1 cellular context compared by ENCODE assay signal in genomic region chr18:59358611-59359575, GRCh38.
A peak's percentile ranks its signal among the peaks of the same experiment; 100 is the strongest.
TF ChIP-seq lines count a peak whose summit lies in the region.

TSS of gene LMAN1 (minus strand) at chr18:59359265. CDS start at chr18:59359244, 21 bp downstream.

TF ChIP-seq in HepG2, 621 proteins besides CTCF, POLR2A, EP300 and RAD21 (continued from another document and continues in another):
- TF ChIP-seq ZNF574 (CRISPR knock-in tag; IDR thresholded peaks at IDR 0.05) (peak; percentile 82), TAF1 (CRISPR knock-in tag; IDR thresholded peaks at IDR 0.05) (peak; percentile 99), ZNF275 (CRISPR knock-in tag; IDR thresholded peaks at IDR 0.05; ENCODE audit: borderline replicate concordance) (no peak; the same call in 1 of the 2 replicates), ZNF331 (CRISPR knock-in tag; IDR thresholded peaks at IDR 0.05) (0 out of 2 replicates have a peak, but pooled peaks have one; percentile 18), ZFP36L2 (CRISPR knock-in tag; IDR thresholded peaks at IDR 0.05) (no peak), CCDC6 (CRISPR knock-in tag; IDR thresholded peaks at IDR 0.05) (no peak), SNAI1 (CRISPR knock-in tag; IDR thresholded peaks at IDR 0.05; ENCODE audit: borderline replicate concordance) (peak; percentile 90; the same call in 1 of the 2 replicates), ZBTB44 (CRISPR knock-in tag; IDR thresholded peaks at IDR 0.05) (0 out of 2 replicates have a peak, but pooled peaks have one; percentile 53), GLI4 (CRISPR knock-in tag; IDR thresholded peaks at IDR 0.05; ENCODE audit: borderline replicate concordance) (peak; percentile 78; the same call in 1 of the 2 replicates), FOXK1 (CRISPR knock-in tag; IDR thresholded peaks at IDR 0.05; ENCODE audit: borderline replicate concordance, low read depth) (peak; percentile 50; the same call in 1 of the 2 replicates), IRF9 (CRISPR knock-in tag; IDR thresholded peaks at IDR 0.05; ENCODE audit: borderline replicate concordance) (peak; percentile 94; the same call in 1 of the 2 replicates), NFIB (CRISPR knock-in tag; IDR thresholded peaks at IDR 0.05; ENCODE audit: borderline replicate concordance) (no peak), ZSCAN22 (CRISPR knock-in tag; IDR thresholded peaks at IDR 0.05) (no peak), FOXA3 (CRISPR knock-in tag; IDR thresholded peaks at IDR 0.05) (no peak; the same call in 1 of the 2 replicates), PAWR (CRISPR knock-in tag; IDR thresholded peaks at IDR 0.05; ENCODE audit: borderline replicate concordance) (no peak), MEIS2 (CRISPR knock-in tag; IDR thresholded peaks at IDR 0.05) (peak; percentile 68; the same call in 1 of the 2 replicates), HOMEZ (CRISPR knock-in tag; IDR thresholded peaks at IDR 0.05; ENCODE audit: low read depth) (0 out of 2 replicates have a peak, but pooled peaks have one; percentile 37), ELF4 (CRISPR knock-in tag; IDR thresholded peaks at IDR 0.05; ENCODE audit: borderline replicate concordance) (0 out of 2 replicates have a peak, but pooled peaks have one; percentile 66), ZNF17 (CRISPR knock-in tag; IDR thresholded peaks at IDR 0.05) (no peak), KDM5B (CRISPR knock-in tag; IDR thresholded peaks at IDR 0.05; ENCODE audit: borderline replicate concordance) (peak; percentile 96), PLSCR1 (CRISPR knock-in tag; IDR thresholded peaks at IDR 0.05; ENCODE audit: borderline replicate concordance) (no peak), TIGD3 (CRISPR knock-in tag; IDR thresholded peaks at IDR 0.05; ENCODE audit: borderline replicate concordance) (peak; percentile 47; the same call in 1 of the 2 replicates), ZNF570 (CRISPR knock-in tag; IDR thresholded peaks at IDR 0.05; ENCODE audit: borderline replicate concordance) (no peak), REST (IDR thresholded peaks at IDR 0.05; ENCODE audit: borderline replicate concordance in 1 of 2, low read depth in 1 of 2, low read length in 2 of 2) (peak in 1 of 2 experiments; percentile 7; a peak in 1 of 4 replicates), FOXP4 (CRISPR knock-in tag; IDR thresholded peaks at IDR 0.05) (no peak), MTF1 (CRISPR knock-in tag; IDR thresholded peaks at IDR 0.05) (peak; percentile 68; the same call in 1 of the 2 replicates), ZNF839 (CRISPR knock-in tag; IDR thresholded peaks at IDR 0.05; ENCODE audit: borderline replicate concordance) (no peak), TAF15 (IDR thresholded peaks at IDR 0.05; ENCODE audit: low read depth, low read length, poor library complexity, severe bottlenecking) (peak; percentile 65), SRSF9 (IDR thresholded peaks at IDR 0.05; ENCODE audit: borderline replicate concordance, insufficient read depth, low read depth, low read length, poor library complexity, severe bottlenecking) (no peak), CBX2 (IDR thresholded peaks at IDR 0.05; ENCODE audit: low read depth, low read length) (no peak), CBX2 (CRISPR knock-in tag; IDR thresholded peaks at IDR 0.05; ENCODE audit: low read depth) (no peak), ZNF83 (CRISPR knock-in tag; IDR thresholded peaks at IDR 0.05; ENCODE audit: borderline replicate concordance) (no peak), GPN1 (CRISPR knock-in tag; IDR thresholded peaks at IDR 0.05; ENCODE audit: borderline replicate concordance) (peak; percentile 72; the same call in 1 of the 2 replicates), ZNF543 (CRISPR knock-in tag; IDR thresholded peaks at IDR 0.05) (peak; percentile 81; the same call in 1 of the 2 replicates), CEBPG (CRISPR knock-in tag; IDR thresholded peaks at IDR 0.05) (no peak), ZFP82 (CRISPR knock-in tag; IDR thresholded peaks at IDR 0.05; ENCODE audit: borderline replicate concordance) (no peak), DBP (CRISPR knock-in tag; IDR thresholded peaks at IDR 0.05; ENCODE audit: not compliant biosample characterization) (peak; percentile 72), ZNF576 (CRISPR knock-in tag; IDR thresholded peaks at IDR 0.05) (0 out of 2 replicates have a peak, but pooled peaks have one; percentile 39), ASH2L (IDR thresholded peaks at IDR 0.05; ENCODE audit: insufficient read length, low read depth, low read length) (peak; percentile 80)
